ENCODE assay signal across 23 cellular contexts in the genomic region with DNA sequence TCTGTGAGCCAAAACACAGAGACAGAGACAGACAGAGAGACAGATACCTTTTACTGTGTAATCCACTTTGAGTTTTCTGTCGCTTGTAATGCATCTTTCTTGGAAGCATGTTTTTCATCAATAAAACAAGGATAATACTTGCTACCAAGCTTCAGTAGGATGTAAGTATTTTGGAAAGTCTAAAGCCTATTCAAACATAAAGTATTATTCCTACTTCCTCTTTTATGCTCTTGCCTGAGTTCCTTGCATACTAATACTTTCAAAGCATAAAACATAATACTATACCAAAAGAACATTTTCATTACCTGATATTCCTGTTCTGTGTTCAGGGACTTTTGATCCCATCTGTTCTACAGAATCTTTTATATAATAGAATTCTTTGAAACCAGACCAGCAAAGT.
"Had no signal": no experiment of that assay in that cellular context is flagged by ENCODE, and none has a peak within 500 bp of the region (broad histone marks: within the 10 kb centered on the region; RNA-seq: fewer than 3 reads in every experiment).

No MANE protein-coding gene starts in this region.

- H3K27me3 ChIP-seq: right lobe of liver, transverse colon had no signal

- H3K36me3 ChIP-seq: right lobe of liver, transverse colon had no signal

- H3K4me1 ChIP-seq: right lobe of liver, transverse colon had no signal

- H3K4me3 Mint-ChIP-seq: activated CD4-positive, alpha-beta T cell treated with anti-CD3 and anti-CD28 coated beads, Interleukin-2, amount 10 ng/mL, durations not matched to agents 7 days and 5 days; activated CD8-positive, alpha-beta memory T cell treated with anti-CD3 and anti-CD28 coated beads, Interleukin-2, amount 10 ng/mL, durations not matched to agents 7 days and 5 days; activated CD8-positive, alpha-beta T cell treated with anti-CD3 and anti-CD28 coated beads for 36 hours; activated naive CD8-positive, alpha-beta T cell treated with anti-CD3 and anti-CD28 coated beads, Interleukin-2, amount 50 U/mL, for 24 hours; brain; memory B cell; nephron; stimulated activated naive CD8-positive, alpha-beta T cell treated with anti-CD3 and anti-CD28 coated beads, Interleukin-15, amount 100 ng/mL, for 72 hours had no signal

- H3K9me3 ChIP-seq: right lobe of liver, transverse colon had no signal

- DNase-seq: activated CD4-positive, alpha-beta T cell treated with anti-CD3 and anti-CD28 coated beads, Interleukin-2, amount 10 ng/mL, durations not matched to agents 7 days and 5 days; activated CD8-positive, alpha-beta memory T cell treated with anti-CD3 and anti-CD28 coated beads, Interleukin-2, amount 10 ng/mL, durations not matched to agents 7 days and 5 days; activated CD8-positive, alpha-beta T cell treated with anti-CD3 and anti-CD28 coated beads for 36 hours; activated effector memory CD4-positive, alpha-beta T cell treated with anti-CD3 and anti-CD28 coated beads, Interleukin-2, amount 50 U/mL, for 16 hours; activated naive CD4-positive, alpha-beta T cell treated with anti-CD3 and anti-CD28 coated beads, Interleukin-2, amount 50 U/mL, for 16 hours; activated naive CD8-positive, alpha-beta T cell treated with anti-CD3 and anti-CD28 coated beads, Interleukin-2, amount 50 U/mL, for 24 hours; activated T-cell treated with anti-CD3 and anti-CD28 coated beads for 4 hours; anterior cingulate cortex; effector CD8-positive, alpha-beta T cell; erythroblast; foreskin fibroblast; left colon; nucleus accumbens; right lobe of liver; stimulated activated CD4-positive, alpha-beta T cell treated with anti-CD3 and anti-CD28 coated beads, Interleukin-1b, Interleukin-23, amount 100 ng/mL, for 48 hours; stimulated activated naive CD8-positive, alpha-beta T cell treated with anti-CD3 and anti-CD28 coated beads, Interleukin-15, amount 100 ng/mL, for 72 hours; transverse colon had no signal

- H3K27ac Mint-ChIP-seq: activated CD4-positive, alpha-beta T cell treated with anti-CD3 and anti-CD28 coated beads, Interleukin-2, amount 10 ng/mL, durations not matched to agents 7 days and 5 days; activated CD8-positive, alpha-beta memory T cell treated with anti-CD3 and anti-CD28 coated beads, Interleukin-2, amount 10 ng/mL, durations not matched to agents 7 days and 5 days; activated CD8-positive, alpha-beta T cell treated with anti-CD3 and anti-CD28 coated beads for 36 hours; activated naive CD8-positive, alpha-beta T cell treated with anti-CD3 and anti-CD28 coated beads, Interleukin-2, amount 50 U/mL, for 24 hours; brain; memory B cell; nephron; stimulated activated naive CD8-positive, alpha-beta T cell treated with anti-CD3 and anti-CD28 coated beads, Interleukin-15, amount 100 ng/mL, for 72 hours had no signal

- H3K27ac ChIP-seq: right lobe of liver, skin epidermis, transverse colon had no signal

- H3K4me3 ChIP-seq: right lobe of liver, skin epidermis, transverse colon had no signal

- H3K9me3 Mint-ChIP-seq: activated CD4-positive, alpha-beta T cell treated with anti-CD3 and anti-CD28 coated beads, Interleukin-2, amount 10 ng/mL, durations not matched to agents 7 days and 5 days; activated CD8-positive, alpha-beta T cell treated with anti-CD3 and anti-CD28 coated beads for 36 hours; activated naive CD8-positive, alpha-beta T cell treated with anti-CD3 and anti-CD28 coated beads, Interleukin-2, amount 50 U/mL, for 24 hours; memory B cell; nephron; stimulated activated naive CD8-positive, alpha-beta T cell treated with anti-CD3 and anti-CD28 coated beads, Interleukin-15, amount 100 ng/mL, for 72 hours had no signal

- FAIRE-seq: urothelium cell line had no signal

- H3K4me1 Mint-ChIP-seq: activated CD8-positive, alpha-beta memory T cell treated with anti-CD3 and anti-CD28 coated beads, Interleukin-2, amount 10 ng/mL, durations not matched to agents 7 days and 5 days; activated naive CD8-positive, alpha-beta T cell treated with anti-CD3 and anti-CD28 coated beads, Interleukin-2, amount 50 U/mL, for 24 hours; memory B cell; stimulated activated naive CD8-positive, alpha-beta T cell treated with anti-CD3 and anti-CD28 coated beads, Interleukin-15, amount 100 ng/mL, for 72 hours had no signal

- H3K36me3 Mint-ChIP-seq: activated CD8-positive, alpha-beta memory T cell treated with anti-CD3 and anti-CD28 coated beads, Interleukin-2, amount 10 ng/mL, durations not matched to agents 7 days and 5 days; brain; memory B cell had no signal

- ATAC-seq: activated CD4-positive, CD25-positive, alpha-beta regulatory T cell treated with anti-CD3 and anti-CD28 coated beads, Interleukin-2, amount 50 U/mL, for 24 hours; activated CD8-positive, alpha-beta memory T cell treated with anti-CD3 and anti-CD28 coated beads, Interleukin-2, amount 10 ng/mL, durations not matched to agents 7 days and 5 days; activated CD8-positive, alpha-beta T cell treated with anti-CD3 and anti-CD28 coated beads for 36 hours; activated naive CD8-positive, alpha-beta T cell treated with anti-CD3 and anti-CD28 coated beads, Interleukin-2, amount 50 U/mL, for 24 hours; left colon; right lobe of liver; stimulated activated naive CD8-positive, alpha-beta T cell treated with anti-CD3 and anti-CD28 coated beads, Interleukin-15, amount 100 ng/mL, for 72 hours had no signal
